ENCODE assay signal across 18 cellular contexts in the genomic region with DNA sequence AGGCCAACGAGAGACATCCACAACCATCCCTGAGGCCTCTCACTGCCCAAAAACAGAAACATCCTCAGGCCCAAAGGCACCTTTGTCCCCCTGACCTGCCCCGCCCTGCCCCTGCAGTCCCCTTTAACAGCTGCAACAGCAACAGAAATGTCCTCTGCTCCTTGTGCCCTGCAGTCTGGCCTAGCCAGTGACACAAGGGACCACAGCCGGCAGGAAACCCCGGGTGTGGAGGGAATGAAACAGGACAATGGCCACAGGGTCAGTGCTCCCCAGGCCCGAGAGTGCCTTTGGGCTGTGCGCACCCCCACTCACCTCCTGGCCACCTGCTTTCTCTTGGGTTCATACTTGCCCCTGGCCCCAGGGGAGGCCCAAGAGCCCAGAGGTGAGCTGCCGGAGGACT. TPM values are rescaled to one million over a fixed set of nuclear protein-coding genes. Genes with fewer than 3 reads are reported as not detected.
A peak's percentile ranks its signal among the peaks of the same experiment; 100 is the strongest.
DNase-seq lines count a peak whose midpoint lies in the region; ATAC-seq and TF ChIP-seq lines count a peak whose summit lies in the region.
"Had no signal": no experiment of that assay in that cellular context is flagged by ENCODE, and none has a peak within 500 bp of the region (broad histone marks: within the 10 kb centered on the region; RNA-seq: fewer than 3 reads in every experiment).

No MANE protein-coding gene starts in this region.

- TF ChIP-seq CTCF in GM13977 (IDR thresholded peaks at IDR 0.05; ENCODE audit: extremely low read depth, insufficient read depth, missing control alignments) (no peak), esophagus muscularis mucosa (IDR thresholded peaks at IDR 0.05) (no peak)

- peak; percentile 46 for DNase-seq in activated CD4-positive, alpha-beta T cell treated with anti-CD3 and anti-CD28 coated beads, Interleukin-2, amount 10 ng/mL, durations not matched to agents 24 days and 14 days
- no peak for DNase-seq in activated CD4-positive, alpha-beta T cell treated with anti-CD3 and anti-CD28 coated beads, Interleukin-2, amount 50 U/mL, for 4 hours
- peak; percentile 20 for DNase-seq in GM13977 (ENCODE audit: low spot score)
- peak; percentile 82 for DNase-seq in esophagus muscularis mucosa (ENCODE audit: extremely low spot score)
- no peak for DNase-seq in neuronal stem cell (ENCODE audit: low spot score)
- DNase-seq in putamen (ENCODE audit: low spot score): no peak
- no peak for DNase-seq in mesendoderm
- DNase-seq: DMS 273 treated with DMSO at 0.1 percent for 48 hours, GF-D8, GOT3, NCI-H1105, NCI-H1694 treated with DMSO at 0.1 percent for 48 hours, NCI-H2107, NCI-H2227 treated with DMSO at 0.1 percent for 48 hours, NCI-H524, PC-9 had no signal

- no peak overlapping the region for H3K27ac Mint-ChIP-seq in activated CD4-positive, alpha-beta T cell treated with anti-CD3 and anti-CD28 coated beads, Interleukin-2, amount 10 ng/mL, durations not matched to agents 24 days and 14 days

- TF ChIP-seq POLR2A in esophagus muscularis mucosa (IDR thresholded peaks at IDR 0.05; ENCODE audit: low read depth): no peak

- H3K14ac ChIP-seq in neuronal stem cell (ENCODE audit: low read length): no peak overlapping the region

- H3K4me3 Mint-ChIP-seq in activated CD4-positive, alpha-beta T cell treated with anti-CD3 and anti-CD28 coated beads, Interleukin-2, amount 10 ng/mL, durations not matched to agents 24 days and 14 days: no peak overlapping the region

- no peaks in the 10 kb centered on the region for H3K9me3 ChIP-seq in esophagus muscularis mucosa
- no peaks in the 10 kb centered on the region for H3K9me3 ChIP-seq in neuronal stem cell (replicated peaks in 1 of 2; ENCODE audit: control insufficient read depth in 2 of 2, insufficient read depth in 1 of 2, low read depth in 1 of 2, low read length in 2 of 2)

- H2AK5ac ChIP-seq in neuronal stem cell (ENCODE audit: low read depth, low read length): peak overlapping the region; percentile 75
- H2AK5ac ChIP-seq in mesendoderm (ENCODE audit: low read length): no peak overlapping the region

- peak overlapping the region; percentile 83 for H3K18ac ChIP-seq in neuronal stem cell (ENCODE audit: low read length)
- no peak overlapping the region for H3K18ac ChIP-seq in mesendoderm (ENCODE audit: low read length)

- in situ Hi-C loops in GM13977 (cut with MboI; ENCODE audit: low pct_unique_long_range_greater_than_20kb, low sequenced_read_pairs, unreplicated experiment): no loop called here

- H4K8ac ChIP-seq in neuronal stem cell (ENCODE audit: low read depth, low read length): no peak overlapping the region
- H4K8ac ChIP-seq in mesendoderm (ENCODE audit: low read depth, low read length): no peak overlapping the region

- no peak overlapping the region for H2BK12ac ChIP-seq in neuronal stem cell (ENCODE audit: low read length)

- H3K23ac ChIP-seq in neuronal stem cell (ENCODE audit: low read depth, low read length, poor library complexity): peak overlapping the region; percentile 73
- H3K23ac ChIP-seq in mesendoderm (ENCODE audit: low read length): no peak overlapping the region

- H3K9me3 Mint-ChIP-seq in activated CD4-positive, alpha-beta T cell treated with anti-CD3 and anti-CD28 coated beads, Interleukin-2, amount 10 ng/mL, durations not matched to agents 24 days and 14 days: no peaks in the 10 kb centered on the region

- H3K27ac ChIP-seq in esophagus muscularis mucosa (replicated peaks in 1 of 4): no peak overlapping the region
- no peak overlapping the region for H3K27ac ChIP-seq in neuronal stem cell (replicated peaks; ENCODE audit: low read length)
- H3K27ac ChIP-seq in mesendoderm (ENCODE audit: low read depth, low read length): no peak overlapping the region
- H3K27ac ChIP-seq: 22Rv1, PC-9 had no signal

- peaks cover 0 to 43% (median 24%) of the 10 kb centered on the region in 4 donors for H3K36me3 ChIP-seq in esophagus muscularis mucosa
- H3K36me3 ChIP-seq in neuronal stem cell (replicated peaks in 1 of 2; ENCODE audit: control insufficient read depth in 2 of 2, insufficient read depth in 2 of 2, low read length in 2 of 2): no peaks in the 10 kb centered on the region
- H3K36me3 ChIP-seq in mesendoderm (ENCODE audit: control insufficient read depth, insufficient read depth, low read length): no peaks in the 10 kb centered on the region

- 93% methylated on average over 7 of the region's 7 CpGs for WGBS in esophagus muscularis mucosa
- no CpG with 5 or more reads among the region's 7 CpGs for WGBS in neuronal stem cell (ENCODE audit: extremely low coverage in 2 of 2, insufficient read length in 2 of 2, insufficient replicate concordance in 1 of 2), 2 donors
- WGBS in mesendoderm (ENCODE audit: extremely low coverage, insufficient coverage, low lambda C conversion rate): no CpG with 5 or more reads among the region's 7 CpGs

- no peaks in the 10 kb centered on the region for H3K79me1 ChIP-seq in neuronal stem cell (ENCODE audit: low read depth, low read length)
- H3K79me1 ChIP-seq in mesendoderm (ENCODE audit: low read length): no peaks in the 10 kb centered on the region

- H3K9ac ChIP-seq in neuronal stem cell (ENCODE audit: low read depth, low read length, poor library complexity) (no peak overlapping the region), mesendoderm (ENCODE audit: low read length) (no peak overlapping the region)

- H3K4me2 ChIP-seq in neuronal stem cell (ENCODE audit: insufficient read depth, low read length, poor library complexity, severe bottlenecking) (no peak overlapping the region), mesendoderm (ENCODE audit: low read length) (no peak overlapping the region)
- H3K4me2 ChIP-seq: PC-9 had no signal

- H3K56ac ChIP-seq in mesendoderm (ENCODE audit: low read length): no peak overlapping the region

- peaks cover 11% of the 10 kb centered on the region for H3K4me1 Mint-ChIP-seq in activated CD4-positive, alpha-beta T cell treated with anti-CD3 and anti-CD28 coated beads, Interleukin-2, amount 10 ng/mL, durations not matched to agents 24 days and 14 days

- H3K27me3 ChIP-seq in esophagus muscularis mucosa (peaks cover 0 to 32% (median 5%) of the 10 kb centered on the region in 4 donors), neuronal stem cell (ENCODE audit: control insufficient read depth in 3 of 3, insufficient read depth in 3 of 3, low read depth in 1 of 3, low read length in 3 of 3) (peaks cover 0 to 65% (median 24%) of the 10 kb centered on the region in 3 experiments), mesendoderm (ENCODE audit: insufficient read depth, low read length, poor library complexity) (no peaks in the 10 kb centered on the region)

- no peaks in the 10 kb centered on the region for H3K79me2 ChIP-seq in mesendoderm (ENCODE audit: control insufficient read depth, insufficient read depth, low read length)

- no peak overlapping the region for H2AFZ ChIP-seq in neuronal stem cell (ENCODE audit: low read length)
- H2AFZ ChIP-seq: PC-9 had no signal

- no peak overlapping the region for H3K4me3 ChIP-seq in esophagus muscularis mucosa
- H3K4me3 ChIP-seq in neuronal stem cell (ENCODE audit: low read length in 2 of 2): no peak overlapping the region
- H3K4me3 ChIP-seq in mesendoderm (ENCODE audit: low read length): no peak overlapping the region
- H3K4me3 ChIP-seq: PC-9 had no signal

- H3K4me1 ChIP-seq in esophagus muscularis mucosa (peaks cover 9 to 23% (median 19%) of the 10 kb centered on the region in 4 donors), neuronal stem cell (ENCODE audit: control insufficient read depth in 2 of 2, insufficient read depth in 1 of 2, low read depth in 1 of 2, low read length in 2 of 2) (peaks cover 5 to 14% of the 10 kb centered on the region in 2 donors), mesendoderm (ENCODE audit: control insufficient read depth, low read depth, low read length) (no peaks in the 10 kb centered on the region)

- H2BK15ac ChIP-seq in neuronal stem cell (ENCODE audit: low read length): peak overlapping the region; percentile 93
- no peak overlapping the region for H2BK15ac ChIP-seq in mesendoderm (replicated peaks; ENCODE audit: low read depth)

- no peak overlapping the region for H4K91ac ChIP-seq in neuronal stem cell (ENCODE audit: low read depth, low read length, poor library complexity)

- peak overlapping the region; percentile 61 for H2BK120ac ChIP-seq in neuronal stem cell (ENCODE audit: low read depth, low read length)
- H2BK120ac ChIP-seq in mesendoderm (ENCODE audit: low read depth, low read length): no peak overlapping the region

- ATAC-seq in HG03469 (IDR thresholded peaks at IDR 0.05; ENCODE audit: unreplicated experiment): no peak

- no peaks in the 10 kb centered on the region for H3K36me3 Mint-ChIP-seq in activated CD4-positive, alpha-beta T cell treated with anti-CD3 and anti-CD28 coated beads, Interleukin-2, amount 10 ng/mL, durations not matched to agents 24 days and 14 days (ENCODE audit: low read depth)

- H3K27me3 Mint-ChIP-seq in activated CD4-positive, alpha-beta T cell treated with anti-CD3 and anti-CD28 coated beads, Interleukin-2, amount 10 ng/mL, durations not matched to agents 24 days and 14 days: peaks cover 1% of the 10 kb centered on the region

- H3K4ac ChIP-seq in neuronal stem cell (ENCODE audit: low read length) (no peak overlapping the region), mesendoderm (ENCODE audit: low read depth, low read length) (no peak overlapping the region)

- H2BK5ac ChIP-seq in neuronal stem cell (ENCODE audit: low read length) (no peak overlapping the region), mesendoderm (ENCODE audit: low read length) (no peak overlapping the region)

- intact Hi-C loops in activated CD4-positive, alpha-beta T cell treated with anti-CD3 and anti-CD28 coated beads, Interleukin-2, amount 10 ng/mL, durations not matched to agents 24 days and 14 days (cut with micrococcal nuclease): no loop called here
- intact Hi-C loops in esophagus muscularis mucosa (cut with DNase I): no loop called here

- no peak for TF ChIP-seq EP300 in esophagus muscularis mucosa (IDR thresholded peaks at IDR 0.05)

- no peak overlapping the region for H4K5ac ChIP-seq in mesendoderm (ENCODE audit: low read length)

RNA-seq across cellular contexts. Expression of a gene that starts 35.6 kb away (rescaled TPM):
- 1.3 and 1.9 TPM in 2 replicates for total RNA-seq in activated CD4-positive, alpha-beta T cell treated with anti-CD3 and anti-CD28 coated beads, Interleukin-2, amount 10 ng/mL, durations not matched to agents 24 days and 14 days
- 10 to 100 TPM in 2 of 4 donors, 1 to 10 TPM in 2; 7.3 to 14.1 (median 11.6) TPM for total RNA-seq in esophagus muscularis mucosa
- polyA plus RNA-seq in neuronal stem cell (2013, experiment 1 of 2): 0.14 TPM
- 0.04 TPM for polyA plus RNA-seq in neuronal stem cell (2013, experiment 2 of 2)
- polyA plus RNA-seq in mesendoderm (2013, experiment 1 of 2): 0.17 TPM
- 0.21 TPM for polyA plus RNA-seq in mesendoderm (2013, experiment 2 of 2)

Comparison
In these comparisons a context has a peak if more than half of its experiments do, and no peak if none do; other contexts are left out.
1. DNase-seq: peak in activated CD4-positive, alpha-beta T cell treated with anti-CD3 and anti-CD28 coated beads, Interleukin-2, amount 10 ng/mL, durations not matched to agents 24 days and 14 days (single experiment), GM13977 (single experiment) and esophagus muscularis mucosa (single experiment); none in activated CD4-positive, alpha-beta T cell treated with anti-CD3 and anti-CD28 coated beads, Interleukin-2, amount 50 U/mL, for 4 hours (0 of 2), neuronal stem cell (single experiment), putamen (single experiment) and mesendoderm (single experiment).